In genomic region chr9:109411818-109412352, GRCh38 we compare ENCODE assay signal across 8 cellular contexts.
DNase-seq lines count a peak whose midpoint lies in the region; ATAC-seq and TF ChIP-seq lines count a peak whose summit lies in the region.

No MANE protein-coding gene starts in this region.

- CTCF ChIA-PET in CD4-positive, alpha-beta T cell (lab: Charles Lee), result no interaction called here

- DNase-seq in NCI-H1105 treated with DMSO at 0.1 percent for 48 hours (lab: John Stamatoyannopoulos, UW), result peak; percentile 14
- no peak for DNase-seq in NCI-H1105 (lab: John Stamatoyannopoulos, UW)
- peak; percentile 7 for DNase-seq in SW480 (ENCODE audit: low spot score)
- no peak for DNase-seq in foreskin keratinocyte
- peak in 1 of 2 donors; percentile 61 for DNase-seq in stimulated activated naive CD8-positive, alpha-beta T cell treated with anti-CD3 and anti-CD28 coated beads, Interleukin-15, amount 100 ng/mL, for 72 hours
- DNase-seq in CD4-positive, alpha-beta T cell, result no peak

- H3K4me1 Mint-ChIP-seq in stimulated activated naive CD8-positive, alpha-beta T cell treated with anti-CD3 and anti-CD28 coated beads, Interleukin-15, amount 100 ng/mL, for 72 hours, result peaks cover 70% of the 10 kb centered on the region
- H3K4me1 Mint-ChIP-seq in CD4-positive, alpha-beta T cell (ENCODE audit: low read depth), result no peaks in the 10 kb centered on the region

- H3K4me1 ChIP-seq in foreskin keratinocyte, result no peaks in the 10 kb centered on the region

- H3K27me3 Mint-ChIP-seq in stimulated activated naive CD8-positive, alpha-beta T cell treated with anti-CD3 and anti-CD28 coated beads, Interleukin-15, amount 100 ng/mL, for 72 hours, result peaks cover 29% of the 10 kb centered on the region
- peaks cover 26% of the 10 kb centered on the region for H3K27me3 Mint-ChIP-seq in CD4-positive, alpha-beta T cell

- peak overlapping the region; percentile 29 to 83 for H3K27ac Mint-ChIP-seq in stimulated activated naive CD8-positive, alpha-beta T cell treated with anti-CD3 and anti-CD28 coated beads, Interleukin-15, amount 100 ng/mL, for 72 hours
- H3K27ac Mint-ChIP-seq in CD4-positive, alpha-beta T cell, result no peak overlapping the region

- H3K9me3 Mint-ChIP-seq in stimulated activated naive CD8-positive, alpha-beta T cell treated with anti-CD3 and anti-CD28 coated beads, Interleukin-15, amount 100 ng/mL, for 72 hours, result no peaks in the 10 kb centered on the region
- H3K9me3 Mint-ChIP-seq in CD4-positive, alpha-beta T cell, result no peaks in the 10 kb centered on the region

- peak overlapping the region; percentile 73 to 77 for H3K4me3 Mint-ChIP-seq in stimulated activated naive CD8-positive, alpha-beta T cell treated with anti-CD3 and anti-CD28 coated beads, Interleukin-15, amount 100 ng/mL, for 72 hours
- no peak overlapping the region for H3K4me3 Mint-ChIP-seq in CD4-positive, alpha-beta T cell

- no peaks in the 10 kb centered on the region for H3K9me3 ChIP-seq in CD4-positive, alpha-beta T cell (ENCODE audit: control insufficient read depth, low read length)

- POLR2A ChIA-PET in CD4-positive, alpha-beta T cell (lab: Charles Lee), result no interaction called here

- TF ChIP-seq CTCF in foreskin keratinocyte (conservative IDR thresholded peaks at IDR 0.05), result peak; percentile 61
- no peak for TF ChIP-seq CTCF in CD4-positive, alpha-beta T cell (IDR thresholded peaks at IDR 0.05)

- intact Hi-C loops in CD4-positive, alpha-beta T cell (cut with DNase I, micrococcal nuclease), result no loop called here

- no peaks in the 10 kb centered on the region for H3K27me3 ChIP-seq in foreskin keratinocyte
- H3K27me3 ChIP-seq in CD4-positive, alpha-beta T cell (ENCODE audit: control insufficient read depth, insufficient read depth, low read length), result no peaks in the 10 kb centered on the region

- no peak overlapping the region for H3K27ac ChIP-seq in foreskin keratinocyte
- no peak overlapping the region for H3K27ac ChIP-seq in CD4-positive, alpha-beta T cell (ENCODE audit: low read depth, low read length)

- no peaks in the 10 kb centered on the region for H3K36me3 Mint-ChIP-seq in CD4-positive, alpha-beta T cell (ENCODE audit: low read depth)

- ATAC-seq in GM19463 (IDR thresholded peaks at IDR 0.05; ENCODE audit: unreplicated experiment) (peak; percentile 28), HG03520 (IDR thresholded peaks at IDR 0.05; ENCODE audit: unreplicated experiment) (peak; percentile 42), foreskin keratinocyte (peak; percentile 40)
- peak; percentile 44 for ATAC-seq in stimulated activated naive CD8-positive, alpha-beta T cell treated with anti-CD3 and anti-CD28 coated beads, Interleukin-15, amount 100 ng/mL, for 72 hours
- no peak for ATAC-seq in CD4-positive, alpha-beta T cell (ENCODE audit: poor library complexity)

Comparison
In these comparisons a context has a peak if more than half of its experiments do, and no peak if none do; other contexts are left out.
1. DNase-seq: peak in NCI-H1105 treated with DMSO at 0.1 percent for 48 hours (single experiment) and SW480 (single experiment); none in NCI-H1105 (single experiment), foreskin keratinocyte (0 of 2) and CD4-positive, alpha-beta T cell (0 of 10).